Comparison of ENCODE assay signal across 8 cellular contexts in genomic region chr2:153287109-153287801, GRCh38.
A peak's percentile ranks its signal among the peaks of the same experiment; 100 is the strongest.
DNase-seq lines count a peak whose midpoint lies in the region; ATAC-seq and TF ChIP-seq lines count a peak whose summit lies in the region.
"Had no signal": no experiment of that assay in that cellular context is flagged by ENCODE, and none has a peak within 500 bp of the region (broad histone marks: within the 10 kb centered on the region; RNA-seq: fewer than 3 reads in every experiment).

No MANE protein-coding gene starts in this region.

- H3K79me1 ChIP-seq in mesendoderm (ENCODE audit: low read length), result no peaks in the 10 kb centered on the region

- no peak overlapping the region for H4K8ac ChIP-seq in mesendoderm (ENCODE audit: low read depth, low read length)

- H2BK15ac ChIP-seq in mesendoderm (replicated peaks; ENCODE audit: low read depth), result no peak overlapping the region

- H3K9ac ChIP-seq in mesendoderm (ENCODE audit: low read length), result peak overlapping the region; percentile 53
- H3K9ac ChIP-seq: KMS-11 had no signal

- H3K4me2 ChIP-seq in mesendoderm (ENCODE audit: low read length), result peak overlapping the region; percentile 66
- H3K4me2 ChIP-seq: KMS-11 had no signal

- H3K56ac ChIP-seq in mesendoderm (ENCODE audit: low read length), result peak overlapping the region; percentile 78

- DNase-seq in mesendoderm (peak; percentile 84), GM19238 (ENCODE audit: insufficient read length, low spot score) (no peak), foreskin keratinocyte (no peak), OCI-M1 (lab: John Stamatoyannopoulos, UW) (no peak)

- TF ChIP-seq CTCF in VCaP (conservative IDR thresholded peaks at IDR 0.05), result peak; percentile 47
- TF ChIP-seq CTCF in foreskin keratinocyte (conservative IDR thresholded peaks at IDR 0.05), result no peak

- no peak overlapping the region for H2AK5ac ChIP-seq in mesendoderm (ENCODE audit: low read length)

- no peaks in the 10 kb centered on the region for H3K27me3 ChIP-seq in mesendoderm (ENCODE audit: insufficient read depth, low read length, poor library complexity)
- H3K27me3 ChIP-seq in foreskin keratinocyte, result no peaks in the 10 kb centered on the region

- no peak overlapping the region for H3K4me3 ChIP-seq in mesendoderm (ENCODE audit: low read length)

- no peak overlapping the region for H2BK5ac ChIP-seq in mesendoderm (ENCODE audit: low read length)

- H3K27ac ChIP-seq in VCaP (no peak overlapping the region), mesendoderm (ENCODE audit: low read depth, low read length) (no peak overlapping the region), foreskin keratinocyte (no peak overlapping the region)
- H3K27ac ChIP-seq: KMS-11 had no signal

- peak; percentile 67 for ATAC-seq in GM18505 (IDR thresholded peaks at IDR 0.05; ENCODE audit: unreplicated experiment)
- peak; percentile 65 for ATAC-seq in HG03066 (IDR thresholded peaks at IDR 0.05; ENCODE audit: low read depth, unreplicated experiment)
- ATAC-seq in foreskin keratinocyte, result no peak

- no peak overlapping the region for H3K18ac ChIP-seq in mesendoderm (ENCODE audit: low read length)

- H3K4me1 ChIP-seq in mesendoderm (ENCODE audit: control insufficient read depth, low read depth, low read length), result no peaks in the 10 kb centered on the region
- H3K4me1 ChIP-seq in foreskin keratinocyte, result no peaks in the 10 kb centered on the region

- no peak overlapping the region for H3K23ac ChIP-seq in mesendoderm (ENCODE audit: low read length)

- no CpG with 5 or more reads among the region's 24 CpGs for WGBS in mesendoderm (ENCODE audit: extremely low coverage, insufficient coverage, low lambda C conversion rate)

- no peak for TF ChIP-seq POLR2A in GM18505 (IDR thresholded peaks at IDR 0.05; ENCODE audit: borderline replicate concordance, extremely low read depth, insufficient read depth, insufficient read length)

- H3K79me2 ChIP-seq in mesendoderm (ENCODE audit: control insufficient read depth, insufficient read depth, low read length), result no peaks in the 10 kb centered on the region

- no peak overlapping the region for H4K5ac ChIP-seq in mesendoderm (ENCODE audit: low read length)

- no peak overlapping the region for H2BK120ac ChIP-seq in mesendoderm (ENCODE audit: low read depth, low read length)

- no peak overlapping the region for H3K4ac ChIP-seq in mesendoderm (ENCODE audit: low read depth, low read length)

- H3K36me3 ChIP-seq in mesendoderm (ENCODE audit: control insufficient read depth, insufficient read depth, low read length), result no peaks in the 10 kb centered on the region
